ENCODE assay signal across 18 cellular contexts in genomic region chr7:155916926-155917655, GRCh38.
DNase-seq lines count a peak whose midpoint lies in the region; ATAC-seq, FAIRE-seq and TF ChIP-seq lines count a peak whose summit lies in the region.
"Had no signal": no experiment of that assay in that cellular context is flagged by ENCODE, and none has a peak within 500 bp of the region (broad histone marks: within the 10 kb centered on the region; RNA-seq: fewer than 3 reads in every experiment).

No MANE protein-coding gene starts in this region.

- POLR2A ChIA-PET in A549 (lab: Yijun Ruan, JAX): no interaction called here

- H3K9me3 ChIP-seq in A549 (peaks cover 6% of the 10 kb centered on the region; the same call in 1 of the 3 replicates), neural progenitor cell (ENCODE audit: low read depth) (no peaks in the 10 kb centered on the region)

- FAIRE-seq in A549 (lab: Jason Lieb, UNC): no peak
- FAIRE-seq: A204.1, H1 had no signal

- CTCF ChIA-PET in A549 (lab: Yijun Ruan, JAX): interaction anchor here (0.9 to 1.2 kb wide), 3 partner anchors 22 to 73 kb away, joined by 3 to 4 read pairs (median 3); no protein-coding TSS in a partner anchor

- H3K9me3 Mint-ChIP-seq in neural progenitor cell: peaks cover 5% of the 10 kb centered on the region

- H3K4me3 Mint-ChIP-seq in neural progenitor cell: peak overlapping the region; percentile 25

- WGBS in A549 (ENCODE audit: missing lambda C conversion rate): 54% methylated on average over 12 of the region's 12 CpGs

- DNase-seq in A549 (ENCODE audit: low read depth in 1 of 2, low spot score in 1 of 2) (peak in 1 of 2 experiments; percentile 23), M059J (ENCODE audit: low read depth) (peak; percentile 86), fibroblast of mammary gland (ENCODE audit: low read depth) (peak; percentile 1), neural progenitor cell (ENCODE audit: low spot score) (no peak), KBM-7 (no peak), COLO829 (ENCODE audit: low spot score) (no peak), MV-4-11 (lab: John Stamatoyannopoulos, UW) (no peak)
- DNase-seq: EL; Kasumi-1; NCI-H1417 treated with DMSO at 0.1 percent for 48 hours; NCI-H2029 treated with DMSO at 0.1 percent for 48 hours; NCI-H2171 treated with DMSO at 0.1 percent for 48 hours; NCI-H446 treated with DMSO at 0.1 percent for 48 hours; NK-92 treated with Interleukin-12 subunit alpha and Interleukin-12 subunit beta, amount 100 ng/mL, for 24 hours had no signal

- H3K27ac ChIP-seq in A549: peak overlapping the region; percentile 90 to 93
- no peak overlapping the region for H3K27ac ChIP-seq in neural progenitor cell
- H3K27ac ChIP-seq: RWPE1 had no signal

- TF ChIP-seq RAD21 in A549 (conservative IDR thresholded peaks at IDR 0.05 in 1 of 2, IDR thresholded peaks at IDR 0.05 in 1 of 2): no peak

- H3K27ac Mint-ChIP-seq in neural progenitor cell: no peak overlapping the region

- TF ChIP-seq POLR2A in A549 (IDR thresholded peaks at IDR 0.05; ENCODE audit: low read length): no peak

- ATAC-seq in A549 (no peak), HG02759 (IDR thresholded peaks at IDR 0.05; ENCODE audit: unreplicated experiment) (no peak)

- no peak overlapping the region for H3K9ac ChIP-seq in neural progenitor cell

- no peak for TF ChIP-seq CTCF in A549 (IDR thresholded peaks at IDR 0.05)
- no peak for TF ChIP-seq CTCF in fibroblast of mammary gland (conservative IDR thresholded peaks at IDR 0.05; ENCODE audit: control insufficient read depth, insufficient read depth, low read depth, low read length)
- TF ChIP-seq CTCF in neural progenitor cell (IDR thresholded peaks at IDR 0.05): no peak

- no peaks in the 10 kb centered on the region for H3K79me2 ChIP-seq in neural progenitor cell (ENCODE audit: low read depth)

- H3K36me3 ChIP-seq in neural progenitor cell: no peaks in the 10 kb centered on the region

- peaks cover 8% of the 10 kb centered on the region for H3K27me3 Mint-ChIP-seq in neural progenitor cell (ENCODE audit: insufficient read depth, low read depth)

- H3F3A ChIP-seq in neural progenitor cell (ENCODE audit: low read depth): no peaks in the 10 kb centered on the region

- H3K4me1 ChIP-seq in A549: peaks cover 36% of the 10 kb centered on the region
- H3K4me1 ChIP-seq in neural progenitor cell: no peaks in the 10 kb centered on the region

- H3K36me3 Mint-ChIP-seq in neural progenitor cell: no peaks in the 10 kb centered on the region

- no peak for TF ChIP-seq EP300 in A549 (IDR thresholded peaks at IDR 0.05)

- H3K4me2 ChIP-seq in A549 (no peak overlapping the region; the same call in 2 of the 3 replicates), neural progenitor cell (no peak overlapping the region)

- in situ Hi-C loops in KBM-7 (cut with MboI; ENCODE audit: low pct_unique_long_range_greater_than_20kb, low sequenced_read_pairs): no loop called here

- no peaks in the 10 kb centered on the region for H4K20me1 ChIP-seq in neural progenitor cell (ENCODE audit: low read depth)

- H3K4me3 ChIP-seq in A549: no peak overlapping the region
- H3K4me3 ChIP-seq in fibroblast of mammary gland (ENCODE audit: control insufficient read depth, low read depth, low read length): no peak overlapping the region
- no peak overlapping the region for H3K4me3 ChIP-seq in neural progenitor cell

- H3K4me1 Mint-ChIP-seq in neural progenitor cell: peaks cover 4% of the 10 kb centered on the region

- H2AFZ ChIP-seq in neural progenitor cell (replicated peaks): no peak overlapping the region

- no peaks in the 10 kb centered on the region for H3K27me3 ChIP-seq in neural progenitor cell

TF ChIP-seq in A549, 52 proteins besides CTCF, POLR2A, EP300 and RAD21:
- TF ChIP-seq E2F6 (IDR thresholded peaks at IDR 0.05; ENCODE audit: borderline replicate concordance, low read depth): 0 out of 2 replicates have a peak, but pooled peaks have one; percentile 56
- TF ChIP-seq MAX (IDR thresholded peaks at IDR 0.05): peak; percentile 60; the same call in 1 of the 2 replicates
- TF ChIP-seq CHD2 (IDR thresholded peaks at IDR 0.05; ENCODE audit: low read length, partially characterized antibody): no peak
TF ChIP-seq in A549: peak in this region for 2.

Comparison
In these comparisons a context has a peak if more than half of its experiments do, and no peak if none do; other contexts are left out.
1. DNase-seq: peak in M059J (single experiment) and fibroblast of mammary gland (single experiment); none in neural progenitor cell (single experiment), KBM-7 (single experiment), COLO829 (single experiment) and MV-4-11 (single experiment).